In the genomic region with DNA sequence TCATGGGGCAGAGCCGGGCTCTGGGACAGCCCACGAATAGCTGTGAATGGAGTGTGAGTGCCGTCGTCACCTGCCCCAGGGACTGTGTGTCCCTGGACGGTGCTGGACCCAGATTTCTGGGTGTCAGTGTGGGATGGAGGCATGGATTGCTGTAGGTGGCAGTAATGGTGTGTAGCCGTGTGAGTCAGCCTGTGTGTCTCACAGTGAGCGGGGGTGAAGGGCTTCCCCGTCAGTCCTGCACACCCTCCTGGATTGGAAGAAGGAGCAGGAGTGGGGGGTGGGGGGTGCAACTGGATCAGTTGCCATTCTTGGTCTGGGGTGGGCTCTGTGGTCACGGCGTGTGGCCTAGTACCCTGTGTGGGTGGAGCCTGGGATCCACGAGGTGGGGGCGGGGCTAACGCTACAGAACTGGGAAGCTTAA, we compare ENCODE assay signal across 11 cellular contexts. TPM values are rescaled to one million over a fixed set of nuclear protein-coding genes. Genes with fewer than 3 reads are reported as not detected.
DNase-seq lines count a peak whose midpoint lies in the region; ATAC-seq, FAIRE-seq and TF ChIP-seq lines count a peak whose summit lies in the region.
"Had no signal": no experiment of that assay in that cellular context is flagged by ENCODE, and none has a peak within 500 bp of the region (broad histone marks: within the 10 kb centered on the region; RNA-seq: fewer than 3 reads in every experiment).

No MANE protein-coding gene starts in this region.

- no peak overlapping the region for H3K27ac ChIP-seq in DND-41 (ENCODE audit: low read length)
- no peak overlapping the region for H3K27ac ChIP-seq in pancreas

- ATAC-seq in DND-41 (ENCODE audit: insufficient read depth, low read depth) (0 out of 3 replicates have a peak, but pooled peaks have one; percentile 8), GM18498 (IDR thresholded peaks at IDR 0.05; ENCODE audit: unreplicated experiment) (no peak), HG02852 (IDR thresholded peaks at IDR 0.05; ENCODE audit: unreplicated experiment) (no peak), pancreas (no peak)

- H3K27ac Mint-ChIP-seq in glutamatergic neuron (ENCODE audit: unreplicated experiment) = no peak overlapping the region
- H3K27ac Mint-ChIP-seq: T-helper 1 cell treated with Interleukin-12 subunit alpha and Interleukin-12 subunit beta and Interleukin-4 antibody, amounts not matched to agents 30 μg/mL and 1 μg/mL, for 36 hours had no signal

- H3K4me3 ChIP-seq in DND-41 (ENCODE audit: low read depth in 1 of 2, low read length in 2 of 2) (no peak overlapping the region), pancreas (no peak overlapping the region)

- H3K79me2 ChIP-seq in DND-41 (ENCODE audit: insufficient read depth, low read length) = no peaks in the 10 kb centered on the region

- H4K20me1 ChIP-seq in DND-41 (ENCODE audit: insufficient read depth, low read length) = no peaks in the 10 kb centered on the region; the same call in 1 of the 2 replicates

- H2AFZ ChIP-seq in DND-41 (ENCODE audit: low read depth, low read length) = no peak overlapping the region

- H3K9me3 Mint-ChIP-seq in glutamatergic neuron (ENCODE audit: unreplicated experiment) = peaks cover 1% of the 10 kb centered on the region
- H3K9me3 Mint-ChIP-seq: T-helper 1 cell treated with Interleukin-12 subunit alpha and Interleukin-12 subunit beta and Interleukin-4 antibody, amounts not matched to agents 30 μg/mL and 1 μg/mL, for 36 hours had no signal

- H3K9me3 ChIP-seq in DND-41 (ENCODE audit: insufficient read depth, low read length, severe bottlenecking) = no peaks in the 10 kb centered on the region
- H3K9me3 ChIP-seq in pancreas = no peaks in the 10 kb centered on the region

- H3K4me1 ChIP-seq in DND-41 (ENCODE audit: insufficient read depth, low read length) = peaks cover 20% of the 10 kb centered on the region
- H3K4me1 ChIP-seq in pancreas = peaks cover 0 to 2% (median 0%) of the 10 kb centered on the region in 3 donors

- peak overlapping the region; percentile 54 for H3K4me3 Mint-ChIP-seq in glutamatergic neuron (ENCODE audit: unreplicated experiment)
- H3K4me3 Mint-ChIP-seq: T-helper 1 cell treated with Interleukin-12 subunit alpha and Interleukin-12 subunit beta and Interleukin-4 antibody, amounts not matched to agents 30 μg/mL and 1 μg/mL, for 36 hours had no signal

- intact Hi-C loops in pancreas (cut with DNase I) = no loop called here

- H3K4me2 ChIP-seq in DND-41 (ENCODE audit: insufficient read depth, low read length) = no peak overlapping the region

- WGBS in pancreas, 2 donors = 28 to 39% methylated on average over 13 of the region's 13 CpGs

- peaks cover 15% of the 10 kb centered on the region for H3K4me1 Mint-ChIP-seq in glutamatergic neuron (ENCODE audit: low read depth, unreplicated experiment)

- no peak for FAIRE-seq in pancreas (lab: Jason Lieb, UNC)

- H3K27me3 ChIP-seq in DND-41 (ENCODE audit: insufficient read depth, low read length, poor library complexity) = peaks cover 9% of the 10 kb centered on the region
- peaks cover 0 to 14% (median 0%) of the 10 kb centered on the region in 4 donors for H3K27me3 ChIP-seq in pancreas

- H3K36me3 ChIP-seq in DND-41 (ENCODE audit: insufficient read depth, low read length) (no peaks in the 10 kb centered on the region), pancreas (no peaks in the 10 kb centered on the region)

- peaks cover 9% of the 10 kb centered on the region for H3K27me3 Mint-ChIP-seq in glutamatergic neuron (ENCODE audit: unreplicated experiment)

- H3K9ac ChIP-seq in DND-41 (ENCODE audit: low read depth, low read length) = no peak overlapping the region

- TF ChIP-seq CTCF in DND-41 (IDR thresholded peaks at IDR 0.05; ENCODE audit: borderline replicate concordance, extremely low read depth, low read length, poor library complexity, severe bottlenecking) (no peak), glutamatergic neuron (IDR thresholded peaks at IDR 0.05; ENCODE audit: partially characterized antibody, unreplicated experiment) (no peak), pancreas (IDR thresholded peaks at IDR 0.05) (no peak)

- H3K36me3 Mint-ChIP-seq in glutamatergic neuron (ENCODE audit: unreplicated experiment) = no peaks in the 10 kb centered on the region

- peak; percentile 66 for DNase-seq in A172 (ENCODE audit: low spot score)
- DNase-seq in DND-41 = no peak
- peak; percentile 50 for DNase-seq in RPMI7951 (ENCODE audit: low read depth)
- DNase-seq in glutamatergic neuron = peak; percentile 41
- DNase-seq in DMS79 (lab: John Stamatoyannopoulos, UW) = no peak
- no peak for DNase-seq in pancreas
- DNase-seq: activated gamma-delta T cell treated with Interleukin-2 at 50 U/mL for 16 hours, NCI-H187 had no signal

RNA-seq across cellular contexts. Expression of gene LTBP4, which starts 6.5 kb away (rescaled TPM):
- total RNA-seq in A172 (2014; rRNA removed; shearing (Covaris generic)) = 10.8 and 13.9 TPM in 2 replicates
- total RNA-seq in RPMI7951 (2014; rRNA removed; shearing (Covaris generic)) = 21.5 and 22.0 TPM in 2 replicates
- total RNA-seq in glutamatergic neuron (ENCODE audit: unreplicated experiment) (169 TPM), pancreas (10 to 100 TPM; 18.7 to 48.9 (median 23.9) TPM)
- 10 to 100 TPM; 32.4 to 44.9 TPM for polyA plus RNA-seq in pancreas

RNA-seq across cellular contexts. Expression of gene SHKBP1, which starts 18.0 kb away (rescaled TPM):
- total RNA-seq in A172 (2014; rRNA removed; shearing (Covaris generic)) = 43.8 and 70.2 TPM in 2 replicates
- 31.0 and 33.3 TPM in 2 replicates for total RNA-seq in RPMI7951 (2014; rRNA removed; shearing (Covaris generic))
- total RNA-seq in glutamatergic neuron (ENCODE audit: unreplicated experiment) (170 TPM), pancreas (10 to 100 TPM; 18.2 to 40.3 (median 22.7) TPM)
- 10 to 100 TPM; 73.3 to 86.2 TPM for polyA plus RNA-seq in pancreas

Comparison
In these comparisons a context has a peak if more than half of its experiments do, and no peak if none do; other contexts are left out.
1. DNase-seq: peak in A172 (single experiment), RPMI7951 (single experiment) and glutamatergic neuron (single experiment); none in DND-41 (single experiment), DMS79 (single experiment) and pancreas (0 of 6).